ENCODE assay signal across 8 cellular contexts in genomic region chr11:67265633-67266423, GRCh38. TPM values are rescaled to one million over a fixed set of nuclear protein-coding genes. Genes with fewer than 3 reads are reported as not detected.
A peak's percentile ranks its signal among the peaks of the same experiment; 100 is the strongest.
DNase-seq lines count a peak whose midpoint lies in the region; ATAC-seq and TF ChIP-seq lines count a peak whose summit lies in the region.

No MANE protein-coding gene starts in this region.

- peak overlapping the region; percentile 78 for H3K4me3 Mint-ChIP-seq in activated T-helper 2 cell treated with anti-CD3 and anti-CD28 coated beads, Interferon-gamma antibody, Interleukin-2, Interleukin-4, amounts not matched to agents 10 μg/mL and 5 μg/mL and 100 μg/mL, durations not matched to agents 14 hours and 24 hours and 36 hours (ENCODE audit: low read depth)
- H3K4me3 Mint-ChIP-seq in neural progenitor cell: peak overlapping the region; percentile 89

- H3K9ac ChIP-seq in neural progenitor cell: no peak overlapping the region

- TF ChIP-seq POLR2A in tibial nerve (IDR thresholded peaks at IDR 0.05): no peak

- H3K4me1 ChIP-seq in neural progenitor cell (peaks cover 26% of the 10 kb centered on the region), tibial nerve (peaks cover 5 to 74% (median 56%) of the 10 kb centered on the region in 4 donors)

- H3K27ac ChIP-seq in neural progenitor cell (no peak overlapping the region), tibial nerve (peak overlapping the region; percentile 77 to 89 (median 84))

- H3K4me3 ChIP-seq in fibroblast of villous mesenchyme (ENCODE audit: low read depth, low read length) (peak overlapping the region; percentile 14), neural progenitor cell (no peak overlapping the region), tibial nerve (peak overlapping the region in 1 of 4 donors; percentile 31)

- peaks cover 39% of the 10 kb centered on the region for H3K36me3 Mint-ChIP-seq in activated T-helper 2 cell treated with anti-CD3 and anti-CD28 coated beads, Interferon-gamma antibody, Interleukin-2, Interleukin-4, amounts not matched to agents 10 μg/mL and 5 μg/mL and 100 μg/mL, durations not matched to agents 14 hours and 24 hours and 36 hours (ENCODE audit: low read depth)
- H3K36me3 Mint-ChIP-seq in neural progenitor cell: peaks cover 2% of the 10 kb centered on the region

- peaks cover 65% of the 10 kb centered on the region for H3K4me1 Mint-ChIP-seq in activated T-helper 2 cell treated with anti-CD3 and anti-CD28 coated beads, Interferon-gamma antibody, Interleukin-2, Interleukin-4, amounts not matched to agents 10 μg/mL and 5 μg/mL and 100 μg/mL, durations not matched to agents 14 hours and 24 hours and 36 hours (ENCODE audit: low read depth)
- peaks cover 58% of the 10 kb centered on the region for H3K4me1 Mint-ChIP-seq in neural progenitor cell

- TF ChIP-seq EP300 in tibial nerve (IDR thresholded peaks at IDR 0.05): no peak

- WGBS in tibial nerve, 2 donors: 12 to 23% methylated on average over 29 to 47 of the region's 47 CpGs

- no peaks in the 10 kb centered on the region for H3K36me3 ChIP-seq in neural progenitor cell
- peaks cover 0 to 4% (median 0%) of the 10 kb centered on the region in 3 donors for H3K36me3 ChIP-seq in tibial nerve

- intact Hi-C loops in activated T-helper 2 cell treated with anti-CD3 and anti-CD28 coated beads, Interferon-gamma antibody, Interleukin-2, Interleukin-4, amounts not matched to agents 10 μg/mL and 5 μg/mL and 100 μg/mL, durations not matched to agents 14 hours and 24 hours and 36 hours (cut with micrococcal nuclease): loop anchor here (2.0 to 5.0 kb wide), 2 partner anchors 116 to 221 kb away; no protein-coding TSS in a partner anchor

- ATAC-seq in HG03196 (IDR thresholded peaks at IDR 0.05; ENCODE audit: unreplicated experiment): peak; percentile 31

- no peaks in the 10 kb centered on the region for H3K9me3 Mint-ChIP-seq in activated T-helper 2 cell treated with anti-CD3 and anti-CD28 coated beads, Interferon-gamma antibody, Interleukin-2, Interleukin-4, amounts not matched to agents 10 μg/mL and 5 μg/mL and 100 μg/mL, durations not matched to agents 14 hours and 24 hours and 36 hours
- no peaks in the 10 kb centered on the region for H3K9me3 Mint-ChIP-seq in neural progenitor cell

- TF ChIP-seq CTCF in fibroblast of villous mesenchyme (IDR thresholded peaks at IDR 0.05; ENCODE audit: insufficient read depth, low read depth, low read length): peak; percentile 67
- TF ChIP-seq CTCF in neural progenitor cell (IDR thresholded peaks at IDR 0.05): peak; percentile 65
- peak; percentile 69 to 98 (median 87) for TF ChIP-seq CTCF in tibial nerve (IDR thresholded peaks at IDR 0.05)

- H3K27me3 ChIP-seq in neural progenitor cell (peaks cover 27% of the 10 kb centered on the region), tibial nerve (no peaks in the 10 kb centered on the region)

- H3K27ac Mint-ChIP-seq in activated T-helper 2 cell treated with anti-CD3 and anti-CD28 coated beads, Interferon-gamma antibody, Interleukin-2, Interleukin-4, amounts not matched to agents 10 μg/mL and 5 μg/mL and 100 μg/mL, durations not matched to agents 14 hours and 24 hours and 36 hours: peak overlapping the region; percentile 85
- peak overlapping the region; percentile 87 for H3K27ac Mint-ChIP-seq in neural progenitor cell

- no peaks in the 10 kb centered on the region for H3K9me3 ChIP-seq in neural progenitor cell (ENCODE audit: low read depth)
- H3K9me3 ChIP-seq in tibial nerve: no peaks in the 10 kb centered on the region

- H3K4me2 ChIP-seq in neural progenitor cell: no peak overlapping the region

- H3K27me3 Mint-ChIP-seq in activated T-helper 2 cell treated with anti-CD3 and anti-CD28 coated beads, Interferon-gamma antibody, Interleukin-2, Interleukin-4, amounts not matched to agents 10 μg/mL and 5 μg/mL and 100 μg/mL, durations not matched to agents 14 hours and 24 hours and 36 hours (ENCODE audit: low read depth): no peaks in the 10 kb centered on the region
- peaks cover 12% of the 10 kb centered on the region for H3K27me3 Mint-ChIP-seq in neural progenitor cell (ENCODE audit: insufficient read depth, low read depth)

- H3K79me2 ChIP-seq in neural progenitor cell (ENCODE audit: low read depth): peaks cover 38% of the 10 kb centered on the region

- DNase-seq in DMS153 treated with DMSO at 0.1 percent for 48 hours (lab: John Stamatoyannopoulos, UW; ENCODE audit: unreplicated experiment): peak; percentile 31
- no peak for DNase-seq in DMS153 (lab: John Stamatoyannopoulos, UW)
- DNase-seq in activated T-helper 2 cell treated with anti-CD3 and anti-CD28 coated beads, Interferon-gamma antibody, Interleukin-2, Interleukin-4, amounts not matched to agents 10 μg/mL and 5 μg/mL and 100 μg/mL, durations not matched to agents 14 hours and 24 hours and 36 hours (ENCODE audit: low spot score): peak; percentile 77
- peak; percentile 53 for DNase-seq in fibroblast of villous mesenchyme (ENCODE audit: low read depth)
- peak; percentile 89 for DNase-seq in neural progenitor cell (ENCODE audit: low spot score)
- DNase-seq in tibial nerve (ENCODE audit: low spot score in 2 of 2): peak; percentile 59 to 69

- no peak overlapping the region for H2AFZ ChIP-seq in neural progenitor cell (replicated peaks)

- H4K20me1 ChIP-seq in neural progenitor cell (ENCODE audit: low read depth): peaks cover 44% of the 10 kb centered on the region

- H3F3A ChIP-seq in neural progenitor cell (ENCODE audit: low read depth): peaks cover 47% of the 10 kb centered on the region

TF ChIP-seq in PFSK-1, 5 proteins besides CTCF, POLR2A, EP300 and RAD21:
- TF ChIP-seq FOXP2 (optimal IDR thresholded peaks at IDR 0.05; ENCODE audit: borderline replicate concordance, extremely low read depth, extremely low read length, insufficient read depth) (peak; percentile 68), TAF1 (IDR thresholded peaks at IDR 0.05; ENCODE audit: borderline replicate concordance, insufficient read depth, low read length) (no peak)

RNA-seq across cellular contexts. Expression of gene GRK2, which starts 0.4 kb away (rescaled TPM):
- polyA plus RNA-seq in PFSK-1 (2012; ENCODE audit: insufficient read length, low read depth): 195 TPM
- 282 and 287 TPM in 2 replicates for total RNA-seq in activated T-helper 2 cell treated with anti-CD3 and anti-CD28 coated beads, Interferon-gamma antibody, Interleukin-2, Interleukin-4, amounts not matched to agents 10 μg/mL and 5 μg/mL and 100 μg/mL, durations not matched to agents 14 hours and 24 hours and 36 hours
- total RNA-seq in fibroblast of villous mesenchyme (24.5 and 33.2 TPM in 2 replicates), neural progenitor cell (ENCODE audit: low replicate concordance) (30.0 and 54.4 TPM in 2 replicates), tibial nerve (100 to 1,000 TPM in 1 of 4 donors, 10 to 100 TPM in 3; 46.0 to 134 (median 65.4) TPM)

RNA-seq across cellular contexts. Expression of gene ANKRD13D, which starts 23.3 kb away (rescaled TPM):
- 84.1 TPM for polyA plus RNA-seq in PFSK-1 (2012; ENCODE audit: insufficient read length, low read depth)
- total RNA-seq in activated T-helper 2 cell treated with anti-CD3 and anti-CD28 coated beads, Interferon-gamma antibody, Interleukin-2, Interleukin-4, amounts not matched to agents 10 μg/mL and 5 μg/mL and 100 μg/mL, durations not matched to agents 14 hours and 24 hours and 36 hours: 119 and 135 TPM in 2 replicates
- total RNA-seq in fibroblast of villous mesenchyme: 29.6 and 29.8 TPM in 2 replicates
- 21.0 and 29.2 TPM in 2 replicates for total RNA-seq in neural progenitor cell (ENCODE audit: low replicate concordance)
- 100 to 1,000 TPM in 1 of 4 donors, 10 to 100 TPM in 3; 46.8 to 158 (median 69.5) TPM for total RNA-seq in tibial nerve

RNA-seq across cellular contexts. Expression of gene SSH3, which starts 37.5 kb away (rescaled TPM):
- 2.1 TPM for polyA plus RNA-seq in PFSK-1 (2012; ENCODE audit: insufficient read length, low read depth)
- 12.1 and 16.2 TPM in 2 replicates for total RNA-seq in activated T-helper 2 cell treated with anti-CD3 and anti-CD28 coated beads, Interferon-gamma antibody, Interleukin-2, Interleukin-4, amounts not matched to agents 10 μg/mL and 5 μg/mL and 100 μg/mL, durations not matched to agents 14 hours and 24 hours and 36 hours
- total RNA-seq in fibroblast of villous mesenchyme (16.1 and 21.2 TPM in 2 replicates), neural progenitor cell (ENCODE audit: low replicate concordance) (1.4 and 7.1 TPM in 2 replicates), tibial nerve (10 to 100 TPM; 28.5 to 51.6 (median 43.1) TPM)
